ENCODE assay signal across 12 cellular contexts in genomic region chr3:85939026-85939616, GRCh38.
A peak's percentile ranks its signal among the peaks of the same experiment; 100 is the strongest.
DNase-seq lines count a peak whose midpoint lies in the region; ATAC-seq and TF ChIP-seq lines count a peak whose summit lies in the region.
"Had no signal": no experiment of that assay in that cellular context is flagged by ENCODE, and none has a peak within 500 bp of the region (broad histone marks: within the 10 kb centered on the region; RNA-seq: fewer than 3 reads in every experiment).

No MANE protein-coding gene starts in this region.

- WGBS in right lobe of liver (ENCODE audit: insufficient coverage, low coverage, low lambda C conversion rate, missing lambda C conversion rate): 38% methylated on average over 5 of the region's 5 CpGs

- TF ChIP-seq POLR2A in Peyer's patch (IDR thresholded peaks at IDR 0.05) (no peak), right lobe of liver (IDR thresholded peaks at IDR 0.05) (no peak)

- TF ChIP-seq CTCF in left lung (IDR thresholded peaks at IDR 0.05): no peak
- TF ChIP-seq CTCF in Peyer's patch (IDR thresholded peaks at IDR 0.05): no peak
- TF ChIP-seq CTCF in right lobe of liver (IDR thresholded peaks at IDR 0.05): no peak

- no peaks in the 10 kb centered on the region for H3K27me3 ChIP-seq in left lung
- H3K27me3 ChIP-seq in Peyer's patch: no peaks in the 10 kb centered on the region
- no peaks in the 10 kb centered on the region for H3K27me3 ChIP-seq in right lobe of liver
- H3K27me3 ChIP-seq: SJSA1 had no signal

- H3K4me3 ChIP-seq in left lung (no peak overlapping the region), Peyer's patch (no peak overlapping the region), right lobe of liver (no peak overlapping the region)
- H3K4me3 ChIP-seq: lower lobe of right lung, SJSA1 had no signal

- H3K36me3 ChIP-seq in left lung: no peaks in the 10 kb centered on the region
- H3K36me3 ChIP-seq in Peyer's patch: no peaks in the 10 kb centered on the region
- no peaks in the 10 kb centered on the region for H3K36me3 ChIP-seq in right lobe of liver
- H3K36me3 ChIP-seq: lower lobe of right lung, SJSA1 had no signal

- intact Hi-C loops in left lung (cut with DNase I) (no loop called here), right lobe of liver (cut with DNase I) (no loop called here)

- H3K9me3 ChIP-seq in left lung: peaks cover 0 to 4% of the 10 kb centered on the region in 2 donors
- no peaks in the 10 kb centered on the region for H3K9me3 ChIP-seq in Peyer's patch
- no peaks in the 10 kb centered on the region for H3K9me3 ChIP-seq in right lobe of liver
- H3K9me3 ChIP-seq: lower lobe of right lung, SJSA1 had no signal

- H3K27ac ChIP-seq in left lung: no peak overlapping the region
- no peak overlapping the region for H3K27ac ChIP-seq in Peyer's patch
- H3K27ac ChIP-seq in right lobe of liver: no peak overlapping the region
- H3K27ac ChIP-seq: lower lobe of right lung, SJSA1 had no signal

- DNase-seq in C1 segment of cervical spinal cord (lab: John Stamatoyannopoulos, UW) (peak in 10 of 14 donors; percentile 2 to 28 (median 14)), NCI-H2029 (lab: John Stamatoyannopoulos, UW) (peak; percentile 89), amygdala (lab: John Stamatoyannopoulos, UW) (peak in 38 of 56 donors; percentile 1 to 76 (median 21)), left lung (no peak), NCI-H187 treated with DMSO at 0.1 percent for 48 hours (lab: John Stamatoyannopoulos, UW) (no peak), Peyer's patch (no peak), right lobe of liver (no peak)
- DNase-seq: activated effector memory CD4-positive, alpha-beta T cell treated with anti-CD3 and anti-CD28 coated beads, Interleukin-2, amount 50 U/mL, for 16 hours; lower lobe of right lung; NCI-H446 had no signal

- ATAC-seq in left lung (peak; percentile 70), GM21423 (IDR thresholded peaks at IDR 0.05; ENCODE audit: unreplicated experiment) (no peak), right lobe of liver (no peak)
- ATAC-seq: lower lobe of right lung had no signal

- H3K4me1 ChIP-seq in left lung (no peaks in the 10 kb centered on the region), Peyer's patch (no peaks in the 10 kb centered on the region), right lobe of liver (no peaks in the 10 kb centered on the region)
- H3K4me1 ChIP-seq: lower lobe of right lung, SJSA1 had no signal

Comparison
In these comparisons a context has a peak if more than half of its experiments do, and no peak if none do; other contexts are left out.
1. DNase-seq: peak in C1 segment of cervical spinal cord (10 of 14), NCI-H2029 (single experiment) and amygdala (38 of 56); none in left lung (0 of 2), NCI-H187 treated with DMSO at 0.1 percent for 48 hours (single experiment), Peyer's patch (0 of 3) and right lobe of liver (0 of 3).